24 cellular contexts compared by ENCODE assay signal in genomic region chr12:2481346-2481745, GRCh38.
DNase-seq lines count a peak whose midpoint lies in the region; ATAC-seq and TF ChIP-seq lines count a peak whose summit lies in the region.
"Had no signal": no experiment of that assay in that cellular context is flagged by ENCODE, and none has a peak within 500 bp of the region (broad histone marks: within the 10 kb centered on the region; RNA-seq: fewer than 3 reads in every experiment).

No MANE protein-coding gene starts in this region.

- H3K36me3 ChIP-seq in left ventricle myocardium inferior (peaks cover 14% of the 10 kb centered on the region), heart right ventricle (peaks cover 0 to 28% (median 4%) of the 10 kb centered on the region in 9 donors)
- no peaks in the 10 kb centered on the region for H3K36me3 ChIP-seq in effector memory CD4-positive, alpha-beta T cell (ENCODE audit: control insufficient read depth, insufficient read depth, low read length)
- H3K36me3 ChIP-seq: BE2C, BLaER1 had no signal

- no peak for ATAC-seq in heart right ventricle
- no peak for ATAC-seq in HG03354 (IDR thresholded peaks at IDR 0.05; ENCODE audit: poor library complexity, severe bottlenecking, unreplicated experiment)
- no peak for ATAC-seq in esophagus mucosa
- ATAC-seq: GM12878 had no signal

- H3K27ac ChIP-seq in left ventricle myocardium inferior (replicated peaks) (peak overlapping the region; percentile 1), heart right ventricle (peak overlapping the region in 2 of 10 donors; percentile 3 to 22), angular gyrus (ENCODE audit: low read depth, low read length) (peak overlapping the region; percentile 16), dorsolateral prefrontal cortex (peak overlapping the region in 33 of 59 donors; percentile 1 to 85 (median 49)), temporal lobe (ENCODE audit: low read depth, low read length) (peak overlapping the region; percentile 45)
- no peak overlapping the region for H3K27ac ChIP-seq in effector memory CD4-positive, alpha-beta T cell (ENCODE audit: insufficient read depth, low read length, poor library complexity, severe bottlenecking)
- H3K27ac ChIP-seq: BLaER1 had no signal

- H3K4me1 ChIP-seq in left ventricle myocardium inferior: peaks cover 52% of the 10 kb centered on the region
- H3K4me1 ChIP-seq in heart right ventricle: peaks cover 0 to 44% (median 9%) of the 10 kb centered on the region in 9 donors
- no peaks in the 10 kb centered on the region for H3K4me1 ChIP-seq in effector memory CD4-positive, alpha-beta T cell (ENCODE audit: control insufficient read depth, insufficient read depth, low read length, poor library complexity, severe bottlenecking)
- H3K4me1 ChIP-seq: BE2C had no signal

- TF ChIP-seq CTCF in left ventricle myocardium inferior (IDR thresholded peaks at IDR 0.05; ENCODE audit: borderline replicate concordance): no peak
- no peak for TF ChIP-seq CTCF in heart right ventricle (IDR thresholded peaks at IDR 0.05)
- TF ChIP-seq CTCF in dorsolateral prefrontal cortex (IDR thresholded peaks at IDR 0.05 in 54 of 56, conservative IDR thresholded peaks at IDR 0.05 in 2 of 56; ENCODE audit: low read depth in 1 of 56, partially characterized antibody in 56 of 56): no peak

- DNase-seq in left ventricle myocardium inferior: no peak
- no peak for DNase-seq in heart right ventricle
- DNase-seq in dorsolateral prefrontal cortex: no peak
- no peak for DNase-seq in effector memory CD4-positive, alpha-beta T cell
- DNase-seq: 8988T; ACHN; BE2C; C1 segment of cervical spinal cord; CD4-positive, alpha-beta memory T cell; CD4-positive, CD25-positive, alpha-beta regulatory T cell; CD8-positive, alpha-beta memory T cell; COR-L47; DMS153; DMS53; DMS79; DND-41; EL; GDM1 had no signal

- no peaks in the 10 kb centered on the region for H3K9me3 ChIP-seq in left ventricle myocardium inferior (replicated peaks)
- no peaks in the 10 kb centered on the region for H3K9me3 ChIP-seq in heart right ventricle
- no peaks in the 10 kb centered on the region for H3K9me3 ChIP-seq in effector memory CD4-positive, alpha-beta T cell (ENCODE audit: control insufficient read depth, low read length)
- H3K9me3 ChIP-seq: BE2C, BLaER1 had no signal

- intact Hi-C loops in left ventricle myocardium inferior (cut with micrococcal nuclease) (no loop called here), heart right ventricle (cut with DNase I) (no loop called here), dorsolateral prefrontal cortex (cut with DNase I) (no loop called here)

- H3K27me3 ChIP-seq in left ventricle myocardium inferior (ENCODE audit: low read depth): no peaks in the 10 kb centered on the region
- H3K27me3 ChIP-seq in heart right ventricle: no peaks in the 10 kb centered on the region
- H3K27me3 ChIP-seq in dorsolateral prefrontal cortex: no peaks in the 10 kb centered on the region
- H3K27me3 ChIP-seq in effector memory CD4-positive, alpha-beta T cell (replicated peaks; ENCODE audit: control insufficient read depth, insufficient read depth, low read length, poor library complexity, severe bottlenecking): peaks cover 4% of the 10 kb centered on the region
- H3K27me3 ChIP-seq: BLaER1 had no signal

- 89 to 95% methylated on average over 8 of the region's 8 CpGs for WGBS in heart right ventricle, 2 donors

- H3K4me3 ChIP-seq in left ventricle myocardium inferior (no peak overlapping the region), heart right ventricle (no peak overlapping the region), dorsolateral prefrontal cortex (no peak overlapping the region)
- H3K4me3 ChIP-seq in effector memory CD4-positive, alpha-beta T cell (ENCODE audit: insufficient read depth, low read depth, low read length, poor library complexity, severe bottlenecking): no peak overlapping the region
- H3K4me3 ChIP-seq: BLaER1, GM12878 had no signal
